18 cellular contexts compared by ENCODE assay signal in the genomic region with DNA sequence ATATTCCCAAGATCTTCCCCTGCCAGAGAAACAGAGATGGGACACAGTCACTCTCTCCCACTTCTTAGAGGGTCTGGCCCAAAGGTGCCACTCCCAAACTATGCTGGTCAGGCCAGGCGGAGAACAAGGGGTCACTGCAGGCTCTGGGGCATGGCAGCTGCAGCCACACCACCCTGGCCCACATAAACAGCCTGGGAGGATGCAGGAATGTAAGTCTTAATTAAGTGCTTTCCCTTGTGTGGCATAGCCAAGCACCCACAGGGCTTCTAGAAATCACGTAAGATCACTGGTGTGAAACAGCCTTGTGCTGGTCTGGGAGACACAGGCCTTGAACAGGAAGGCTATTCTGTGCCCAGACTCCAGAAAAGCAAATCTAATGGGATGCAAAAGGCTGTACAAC. TPM values are rescaled to one million over a fixed set of nuclear protein-coding genes. Genes with fewer than 3 reads are reported as not detected.
"Had no signal": no experiment of that assay in that cellular context is flagged by ENCODE, and none has a peak within 500 bp of the region (broad histone marks: within the 10 kb centered on the region; RNA-seq: fewer than 3 reads in every experiment).

No MANE protein-coding gene starts in this region.

- H3K4me1 ChIP-seq: breast epithelium, parathyroid adenoma, tibial artery, vagina had no signal

- H3K36me3 Mint-ChIP-seq: activated naive CD4-positive, alpha-beta T cell treated with anti-CD3 and anti-CD28 coated beads, Interleukin-2, amount 50 U/mL, for 72 hours; memory B cell; stimulated activated effector memory CD8-positive, alpha-beta T cell treated with anti-CD3 and anti-CD28 coated beads, Interleukin-12 subunit alpha, Interleukin-12 subunit beta, amount 100 ng/mL, for 72 hours; WTC11 had no signal

- ATAC-seq: esophagus mucosa, WTC11 had no signal

- H3K27ac ChIP-seq: breast epithelium, dorsolateral prefrontal cortex, left ventricle myocardium inferior, parathyroid adenoma, tibial artery, vagina had no signal

- H3K4me3 Mint-ChIP-seq: activated CD4-positive, alpha-beta T cell treated with anti-CD3 and anti-CD28 coated beads, Interleukin-2, amount 10 ng/mL, durations not matched to agents 24 days and 14 days; activated T-cell treated with anti-CD3 and anti-CD28 coated beads, Interleukin-2, amount 50 U/mL, for 24 hours; memory B cell; nephron progenitor cell; stimulated activated effector memory CD8-positive, alpha-beta T cell treated with anti-CD3 and anti-CD28 coated beads, Interleukin-12 subunit alpha, Interleukin-12 subunit beta, amount 100 ng/mL, for 72 hours; T-helper 1 cell treated with Interleukin-12 subunit alpha and Interleukin-12 subunit beta and Interleukin-4 antibody, amounts not matched to agents 30 μg/mL and 1 μg/mL, for 36 hours; WTC11 had no signal

- H3K9ac ChIP-seq: parathyroid adenoma had no signal

- H3K27me3 ChIP-seq: breast epithelium, dorsolateral prefrontal cortex, tibial artery, vagina had no signal

- H3K9me3 Mint-ChIP-seq: activated T-cell treated with anti-CD3 and anti-CD28 coated beads, Interleukin-2, amount 50 U/mL, for 24 hours; memory B cell; nephron progenitor cell; stimulated activated effector memory CD8-positive, alpha-beta T cell treated with anti-CD3 and anti-CD28 coated beads, Interleukin-12 subunit alpha, Interleukin-12 subunit beta, amount 100 ng/mL, for 72 hours; T-helper 1 cell treated with Interleukin-12 subunit alpha and Interleukin-12 subunit beta and Interleukin-4 antibody, amounts not matched to agents 30 μg/mL and 1 μg/mL, for 36 hours; WTC11 had no signal

- H3K27ac Mint-ChIP-seq: memory B cell; nephron progenitor cell; stimulated activated effector memory CD8-positive, alpha-beta T cell treated with anti-CD3 and anti-CD28 coated beads, Interleukin-12 subunit alpha, Interleukin-12 subunit beta, amount 100 ng/mL, for 72 hours; T-helper 1 cell treated with Interleukin-12 subunit alpha and Interleukin-12 subunit beta and Interleukin-4 antibody, amounts not matched to agents 30 μg/mL and 1 μg/mL, for 36 hours; WTC11 had no signal

- H3K9me3 ChIP-seq: breast epithelium, left ventricle myocardium inferior, tibial artery, vagina had no signal

- DNase-seq: activated CD4-positive, alpha-beta T cell treated with anti-CD3 and anti-CD28 coated beads, Interleukin-2, amount 10 ng/mL, durations not matched to agents 24 days and 14 days; activated effector memory CD4-positive, alpha-beta T cell treated with anti-CD3 and anti-CD28 coated beads, Interleukin-2, amount 50 U/mL, for 16 hours; activated T-cell treated with anti-CD3 and anti-CD28 coated beads, Interleukin-2, amount 50 U/mL, for 24 hours; amniotic stem cell; dorsolateral prefrontal cortex; left ventricle myocardium inferior; nephron progenitor cell; tibial artery had no signal

- H3K4me1 Mint-ChIP-seq: memory B cell had no signal

- H3K27me3 Mint-ChIP-seq: activated CD4-positive, alpha-beta T cell treated with anti-CD3 and anti-CD28 coated beads, Interleukin-2, amount 10 ng/mL, durations not matched to agents 24 days and 14 days had no signal

- H3K36me3 ChIP-seq: breast epithelium, left ventricle myocardium inferior, tibial artery, vagina had no signal

- H3K4me3 ChIP-seq: breast epithelium, dorsolateral prefrontal cortex, left ventricle myocardium inferior, tibial artery, vagina had no signal

- H2AFZ ChIP-seq: parathyroid adenoma had no signal

RNA-seq across cellular contexts. Expression of a gene that starts 31.5 kb away (rescaled TPM):
- total RNA-seq: activated CD4-positive, alpha-beta T cell treated with anti-CD3 and anti-CD28 coated beads, Interleukin-2, amount 10 ng/mL, durations not matched to agents 24 days and 14 days; activated naive CD4-positive, alpha-beta T cell treated with anti-CD3 and anti-CD28 coated beads, Interleukin-2, amount 50 U/mL, for 72 hours; esophagus mucosa; fibroblast of villous mesenchyme; left ventricle myocardium inferior; vagina; WTC11 had no signal
